Comparison of ENCODE assay signal across 10 cellular contexts in the genomic region with DNA sequence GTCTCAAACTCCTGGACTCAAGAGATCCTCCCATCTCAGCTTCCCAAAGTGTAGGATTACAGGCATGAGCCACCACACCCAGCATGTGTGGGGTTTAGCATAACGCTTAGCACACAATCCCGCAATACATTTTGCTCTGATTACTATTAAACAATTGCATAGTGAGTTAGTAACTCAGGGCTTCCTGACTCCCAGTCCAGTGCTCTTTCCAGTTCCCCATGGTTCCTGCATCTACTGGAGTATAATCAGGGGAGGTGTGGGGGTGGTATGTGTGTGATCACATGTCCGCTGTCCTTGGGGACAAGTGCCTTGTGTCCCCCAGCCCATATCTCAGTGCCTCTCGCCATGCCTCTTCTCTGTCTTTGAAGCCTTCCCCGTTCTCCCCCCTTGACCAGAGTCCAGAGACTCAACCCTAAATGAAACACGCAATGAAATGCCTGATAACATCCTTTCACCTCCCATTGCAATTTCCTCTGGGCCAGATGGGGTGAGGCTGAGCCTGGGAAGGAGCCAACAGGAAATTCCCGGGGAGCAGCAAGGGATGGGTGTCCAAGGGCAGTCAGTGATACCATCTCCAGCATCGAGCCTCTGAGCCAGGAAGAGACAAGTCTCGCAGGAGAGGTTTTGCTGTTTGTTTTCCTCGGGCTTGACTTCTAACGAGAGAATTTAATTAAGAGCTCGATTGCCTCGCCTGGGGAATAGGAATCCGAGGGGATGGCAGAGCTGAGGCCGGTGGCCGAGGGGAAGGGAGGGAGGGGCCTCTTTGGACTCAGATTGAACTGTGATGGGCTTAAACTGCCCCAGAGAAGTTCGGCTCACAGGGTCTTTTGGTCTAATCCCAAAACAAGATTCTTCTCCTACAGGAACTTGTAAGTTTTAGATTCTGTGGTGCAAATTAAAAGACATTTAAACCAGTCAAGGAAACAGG. TPM values are rescaled to one million over a fixed set of nuclear protein-coding genes. Genes with fewer than 3 reads are reported as not detected.
DNase-seq lines count a peak whose midpoint lies in the region; ATAC-seq and TF ChIP-seq lines count a peak whose summit lies in the region.
"Had no signal": no experiment of that assay in that cellular context is flagged by ENCODE, and none has a peak within 500 bp of the region (broad histone marks: within the 10 kb centered on the region; RNA-seq: fewer than 3 reads in every experiment).

No MANE protein-coding gene starts in this region.

- no peaks in the 10 kb centered on the region for H3K9me2 ChIP-seq in PC-3 (replicated peaks; ENCODE audit: low read length)

- no TSS peak for BruUV-seq in PC-3 (replicated peaks; lab: Mats Ljungman, UMichigan)

- CTCF ChIA-PET in BJ (lab: Yijun Ruan, JAX) (interaction anchor here (1.3 kb wide), 1 partner anchor 9 kb away, joined by 3 read pairs; no protein-coding TSS in a partner anchor), PC-3 (lab: Charles Lee) (no interaction called here)

- DNase-seq in BJ (ENCODE audit: low read depth) (peak; percentile 28), PC-3 (no peak), epithelial cell of prostate (ENCODE audit: low read depth, low spot score) (no peak), NOMO-1 treated with DMSO at 0.1 percent for 48 hours (lab: John Stamatoyannopoulos, UW; ENCODE audit: unreplicated experiment) (no peak), NCI-H510A (lab: John Stamatoyannopoulos, UW) (no peak)
- DNase-seq: activated CD4-positive, alpha-beta T cell treated with anti-CD3 and anti-CD28 coated beads, Interleukin-2, amount 50 U/mL, for 1 hour; KBM-7 had no signal

- ATAC-seq in PC-3: peak; percentile 58
- no peak for ATAC-seq in GM19463 (IDR thresholded peaks at IDR 0.05; ENCODE audit: unreplicated experiment)
- no peak for ATAC-seq in GM21390 (IDR thresholded peaks at IDR 0.05; ENCODE audit: unreplicated experiment)

- H3K27ac ChIP-seq in PC-3 (ENCODE audit: low read length) (no peak overlapping the region), epithelial cell of prostate (peak overlapping the region; percentile 20), mesodermal cell (ENCODE audit: low read depth, low read length, severe bottlenecking) (peak overlapping the region; percentile 45)

- H3K4me1 ChIP-seq in PC-3 (ENCODE audit: insufficient read depth, low read length): no peaks in the 10 kb centered on the region
- H3K4me1 ChIP-seq in mesodermal cell (ENCODE audit: control insufficient read depth, insufficient read depth, low read length, poor library complexity, severe bottlenecking): peaks cover 4% of the 10 kb centered on the region

- H3K4me3 ChIP-seq in BJ (ENCODE audit: low read depth, low read length) (no peak overlapping the region), PC-3 (ENCODE audit: low read length) (no peak overlapping the region), mesodermal cell (ENCODE audit: extremely low read depth, insufficient read depth, low read length, poor library complexity, severe bottlenecking) (no peak overlapping the region)

- intact Hi-C loops in PC-3 (cut with micrococcal nuclease): loop anchor here (5.0 kb wide), 1 partner anchor 37 kb away; no protein-coding TSS in a partner anchor

- no peak overlapping the region for H3K4me2 ChIP-seq in PC-3 (ENCODE audit: low read length)

- H3F3A ChIP-seq in PC-3 (ENCODE audit: low read length, unreplicated experiment): no peaks in the 10 kb centered on the region

- 70 to 79% methylated on average over 9 to 14 of the region's 17 CpGs for WGBS in mesodermal cell (ENCODE audit: insufficient coverage in 2 of 2), 2 experiments

- H2AFZ ChIP-seq in PC-3 (ENCODE audit: low read length): no peak overlapping the region; the same call in 1 of the 2 replicates

- no peaks in the 10 kb centered on the region for H3K9me3 ChIP-seq in PC-3 (ENCODE audit: low read length)
- H3K9me3 ChIP-seq in mesodermal cell (ENCODE audit: control insufficient read depth, low read length): no peaks in the 10 kb centered on the region

- POLR2A ChIA-PET in BJ (lab: Charles Lee) (no interaction called here), PC-3 (lab: Charles Lee; ENCODE audit: unreplicated experiment) (interaction anchor here (0.6 kb wide), 1 partner anchor 52 kb away, joined by 3 read pairs; no protein-coding TSS in a partner anchor)

- no peak overlapping the region for H3K9ac ChIP-seq in PC-3 (ENCODE audit: low read length)

- no peaks in the 10 kb centered on the region for H4K20me1 ChIP-seq in PC-3 (ENCODE audit: low read length)

- H3K27me3 ChIP-seq in BJ (ENCODE audit: control insufficient read depth, insufficient read depth, low read length) (peaks cover 3% of the 10 kb centered on the region), PC-3 (ENCODE audit: low read length) (no peaks in the 10 kb centered on the region)

- H3K36me3 ChIP-seq in BJ (ENCODE audit: control insufficient read depth, insufficient read depth, low read length): no peaks in the 10 kb centered on the region
- H3K36me3 ChIP-seq in PC-3 (ENCODE audit: low read depth, low read length): no peaks in the 10 kb centered on the region
- no peaks in the 10 kb centered on the region for H3K36me3 ChIP-seq in mesodermal cell (ENCODE audit: control insufficient read depth, insufficient read depth, low read length)

- TF ChIP-seq CTCF in BJ (IDR thresholded peaks at IDR 0.05; ENCODE audit: insufficient read depth, low read depth, low read length) (no peak), PC-3 (conservative IDR thresholded peaks at IDR 0.05; ENCODE audit: low read depth, low read length) (no peak)

- H3K79me2 ChIP-seq in PC-3 (ENCODE audit: low read length): no peaks in the 10 kb centered on the region

RNA-seq across cellular contexts. Expression of gene HTR1D, which starts 7.7 kb away (rescaled TPM):
- 0.06 and 0.07 TPM in 2 replicates for polyA plus RNA-seq in BJ (2011; rRNA removed)
- polyA minus RNA-seq in BJ (2011; rRNA and poly(A)+ RNA removed): 0.10 and 0.14 TPM in 2 replicates
- total RNA-seq in PC-3 (2014; rRNA removed): 1.3 TPM in 2 replicates
- 1.1 TPM for polyA plus RNA-seq in mesodermal cell (2013, experiment 1 of 2)
- 0.71 TPM for polyA plus RNA-seq in mesodermal cell (2013, experiment 2 of 2)

RNA-seq across cellular contexts. Expression of gene LUZP1, which starts 56.3 kb away (rescaled TPM):
- polyA plus RNA-seq in BJ (2011; rRNA removed): 22.0 and 24.5 TPM in 2 replicates
- polyA minus RNA-seq in BJ (2011; rRNA and poly(A)+ RNA removed): 26.9 and 35.1 TPM in 2 replicates
- total RNA-seq in PC-3 (2014; rRNA removed): 17.5 and 17.8 TPM in 2 replicates
- 34.6 TPM for polyA plus RNA-seq in mesodermal cell (2013, experiment 1 of 2)
- polyA plus RNA-seq in mesodermal cell (2013, experiment 2 of 2): 34.6 TPM
